Comparison of ENCODE assay signal across 21 cellular contexts in genomic region chr3:4856564-4856963, GRCh38.
"Had no signal": no experiment of that assay in that cellular context is flagged by ENCODE, and none has a peak within 500 bp of the region (broad histone marks: within the 10 kb centered on the region; RNA-seq: fewer than 3 reads in every experiment).

No MANE protein-coding gene starts in this region.

- ATAC-seq: activated naive CD8-positive, alpha-beta T cell treated with anti-CD3 and anti-CD28 coated beads, Interleukin-2, amount 50 U/mL, for 24 hours; stimulated activated naive B cell treated with anti-CD40 and anti-IgM and Interleukin-4, amounts not matched to agents 10 μg/mL and 1 μg/mL and 100 μg/mL, for 72 hours had no signal

- H3K4me3 Mint-ChIP-seq: activated B cell treated with CpG ODN at 0.5 μM for 24 hours; activated naive CD8-positive, alpha-beta T cell treated with anti-CD3 and anti-CD28 coated beads, Interleukin-2, amount 50 U/mL, for 24 hours; activated T-cell treated with anti-CD3 and anti-CD28 coated beads, Interleukin-2, amount 50 U/mL, for 24 hours; endodermal cell; nephron progenitor cell; stimulated activated naive B cell treated with anti-CD40 and anti-IgM and Interleukin-4, amounts not matched to agents 10 μg/mL and 1 μg/mL and 100 μg/mL, for 72 hours had no signal

- H3K27me3 Mint-ChIP-seq: activated B cell treated with CpG ODN at 0.5 μM for 24 hours; activated naive CD8-positive, alpha-beta T cell treated with anti-CD3 and anti-CD28 coated beads, Interleukin-2, amount 50 U/mL, for 24 hours; activated T-cell treated with anti-CD3 and anti-CD28 coated beads, Interleukin-2, amount 50 U/mL, for 24 hours; stimulated activated naive B cell treated with anti-CD40 and anti-IgM and Interleukin-4, amounts not matched to agents 10 μg/mL and 1 μg/mL and 100 μg/mL, for 72 hours had no signal

- H3K27ac Mint-ChIP-seq: activated T-cell treated with anti-CD3 and anti-CD28 coated beads, Interleukin-2, amount 50 U/mL, for 24 hours; endodermal cell; nephron progenitor cell had no signal

- H3K27ac ChIP-seq: dorsolateral prefrontal cortex, left ventricle myocardium inferior, right atrium auricular region, suprapubic skin had no signal

- DNase-seq: activated B cell treated with CpG ODN at 0.5 μM for 24 hours; activated CD4-positive, alpha-beta T cell treated with anti-CD3 and anti-CD28 coated beads, Interleukin-2, amount 50 U/mL, for 1 hour; activated gamma-delta T cell; activated naive CD8-positive, alpha-beta T cell treated with anti-CD3 and anti-CD28 coated beads, Interleukin-2, amount 50 U/mL, for 24 hours; activated T-cell treated with anti-CD3 and anti-CD28 coated beads, Interleukin-2, amount 50 U/mL, for 24 hours; aorta; dorsolateral prefrontal cortex; endodermal cell; erythroblast; left ventricle myocardium inferior; nephron progenitor cell; occipital lobe; stimulated activated CD4-positive, alpha-beta T cell treated with anti-CD3 and anti-CD28 coated beads, Interleukin-15, amount 100 ng/mL, for 24 hours; stimulated activated CD4-positive, alpha-beta T cell treated with anti-CD3 and anti-CD28 coated beads, Interleukin-4, amount 100 ng/mL, for 1 hour; stimulated activated naive B cell treated with anti-CD40 and anti-IgM and Interleukin-4, amounts not matched to agents 10 μg/mL and 1 μg/mL and 100 μg/mL, for 72 hours; T-helper 2 cell had no signal

- FAIRE-seq: keratinocyte, TTC549 had no signal

- H3K4me1 ChIP-seq: left ventricle myocardium inferior had no signal

- H3K4me3 ChIP-seq: dorsolateral prefrontal cortex, left ventricle myocardium inferior, right atrium auricular region, skin epidermis, suprapubic skin had no signal

- H3K36me3 ChIP-seq: right atrium auricular region, suprapubic skin had no signal

- H3K27me3 ChIP-seq: dorsolateral prefrontal cortex, right atrium auricular region, suprapubic skin had no signal
